31 cellular contexts compared by ENCODE assay signal in genomic region chr6:29818892-29819291, GRCh38. TPM values are rescaled to one million over a fixed set of nuclear protein-coding genes. Genes with fewer than 3 reads are reported as not detected.
"Had no signal": no experiment of that assay in that cellular context is flagged by ENCODE, and none has a peak within 500 bp of the region (broad histone marks: within the 10 kb centered on the region; RNA-seq: fewer than 3 reads in every experiment).

No MANE protein-coding gene starts in this region.

- H3K36me3 ChIP-seq: stomach, suprapubic skin, thoracic aorta, thyroid gland, tibial artery, tibial nerve, transverse colon, upper lobe of left lung, upper lobe of right lung, uterus, vagina had no signal

- H3K9me3 ChIP-seq: stomach, suprapubic skin, testis, thoracic aorta, thyroid gland, tibial artery, tibial nerve, transverse colon, upper lobe of left lung, upper lobe of right lung, uterus, vagina had no signal

- ATAC-seq: stimulated activated effector memory CD8-positive, alpha-beta T cell treated with anti-CD3 and anti-CD28 coated beads, Interleukin-12 subunit alpha, Interleukin-12 subunit beta, amount 100 ng/mL, for 72 hours; stimulated activated memory B cell treated with anti-CD40 and anti-IgM and Interleukin-4, amounts not matched to agents 10 μg/mL and 1 μg/mL and 100 μg/mL, for 72 hours; stimulated activated naive B cell treated with anti-CD40 and anti-IgM and Interleukin-4, amounts not matched to agents 10 μg/mL and 1 μg/mL and 100 μg/mL, for 72 hours; stimulated activated naive CD8-positive, alpha-beta T cell treated with anti-CD3 and anti-CD28 coated beads, Interleukin-15, amount 100 ng/mL, for 72 hours; stimulated activated naive CD8-positive, alpha-beta T cell treated with anti-CD3 and anti-CD28 coated beads, Interleukin-15, Interleukin-2, amounts not matched to agents 100 U/mL and 50 U/mL, for 24 hours; upper lobe of right lung had no signal

- FAIRE-seq: urothelium cell line had no signal

- H3K4me1 ChIP-seq: stomach, suprapubic skin, testis, thyroid gland, tibial artery, tibial nerve, transverse colon, upper lobe of left lung, upper lobe of right lung, uterus, vagina had no signal

- H3K4me3 ChIP-seq: stomach, suprapubic skin, testis, thoracic aorta, thyroid gland, tibial artery, tibial nerve, transverse colon, upper lobe of left lung, upper lobe of right lung, uterus, vagina had no signal

- H3K27ac ChIP-seq: stomach, suprapubic skin, testis, thoracic aorta, thyroid gland, tibial artery, tibial nerve, transverse colon, upper lobe of left lung, upper lobe of right lung, uterus, vagina had no signal

- H3K27me3 ChIP-seq: testis, thyroid gland, upper lobe of left lung, upper lobe of right lung, uterus, vagina had no signal

- DNase-seq: stimulated activated CD4-positive, alpha-beta T cell treated with anti-CD3 and anti-CD28 coated beads, Interleukin-2, amount 100 ng/mL, for 48 hours; stimulated activated CD4-positive, alpha-beta T cell treated with anti-CD3 and anti-CD28 coated beads, Interleukin-4, amount 100 ng/mL, for 1 hour; stimulated activated CD4-positive, alpha-beta T cell treated with anti-CD3 and anti-CD28 coated beads, Interleukin-4, amount 100 ng/mL, for 24 hours; stimulated activated CD4-positive, alpha-beta T cell treated with anti-CD3 and anti-CD28 coated beads, Interleukin-4, amount 100 ng/mL, for 4 hours; stimulated activated CD8-positive, alpha-beta memory T cell treated with anti-CD3 and anti-CD28 coated beads, Interleukin-4, amount 100 ng/mL, for 48 hours; stimulated activated naive B cell treated with anti-CD40 and anti-IgM and Interleukin-4, amounts not matched to agents 10 μg/mL and 1 μg/mL and 100 μg/mL, for 72 hours; stimulated activated naive CD4-positive, alpha-beta T cell; stimulated activated naive CD4-positive, alpha-beta T cell treated with Interleukin-2 at 50 U/mL for 16 hours; stimulated activated naive CD8-positive, alpha-beta T cell treated with anti-CD3 and anti-CD28 coated beads, Interleukin-15, amount 100 ng/mL, for 72 hours; stimulated activated naive CD8-positive, alpha-beta T cell treated with anti-CD3 and anti-CD28 coated beads, Interleukin-15, Interleukin-2, amounts not matched to agents 100 U/mL and 50 U/mL, for 24 hours; stomach; substantia nigra; testis; thyroid gland; tibial artery; transverse colon; trophoblast cell; upper lobe of left lung; upper lobe of right lung; uterus had no signal

RNA-seq across cellular contexts. Expression of gene HLA-G, which starts 8.7 kb away (rescaled TPM):
- total RNA-seq: stomach, subcutaneous adipose tissue, temporal lobe, tibial nerve, transverse colon, ureter, urinary bladder, vagina had no signal
- polyA plus RNA-seq: urinary bladder had no signal
